ENCODE assay signal across 15 cellular contexts in genomic region chr5:11588803-11589202, GRCh38.
DNase-seq lines count a peak whose midpoint lies in the region; ATAC-seq and TF ChIP-seq lines count a peak whose summit lies in the region.
"Had no signal": no experiment of that assay in that cellular context is flagged by ENCODE, and none has a peak within 500 bp of the region (broad histone marks: within the 10 kb centered on the region; RNA-seq: fewer than 3 reads in every experiment).

No MANE protein-coding gene starts in this region.

- peaks cover 14% of the 10 kb centered on the region for H3K4me1 ChIP-seq in smooth muscle cell (ENCODE audit: low read depth)
- H3K4me1 ChIP-seq in foreskin keratinocyte = no peaks in the 10 kb centered on the region
- H3K4me1 ChIP-seq: ascending aorta, esophagus muscularis mucosa, left lung had no signal

- TF ChIP-seq CTCF in smooth muscle cell (IDR thresholded peaks at IDR 0.05; ENCODE audit: borderline replicate concordance, insufficient read depth, poor library complexity, severe bottlenecking) (no peak), foreskin keratinocyte (conservative IDR thresholded peaks at IDR 0.05) (no peak)

- WGBS in smooth muscle cell (ENCODE audit: low lambda C conversion rate) = 25% methylated on average over 6 of the region's 6 CpGs

- H3K27me3 ChIP-seq in layer of hippocampus (ENCODE audit: control insufficient read depth, insufficient read depth, low read length) (no peaks in the 10 kb centered on the region), smooth muscle cell (ENCODE audit: low read depth) (no peaks in the 10 kb centered on the region), foreskin keratinocyte (no peaks in the 10 kb centered on the region)
- H3K27me3 ChIP-seq: ascending aorta, esophagus muscularis mucosa, left lung had no signal

- peak overlapping the region; percentile 91 for H3K27ac ChIP-seq in cingulate gyrus (ENCODE audit: low read depth, low read length)
- peak overlapping the region; percentile 69 for H3K27ac ChIP-seq in layer of hippocampus (ENCODE audit: low read depth, low read length)
- no peak overlapping the region for H3K27ac ChIP-seq in smooth muscle cell (ENCODE audit: low read depth)
- H3K27ac ChIP-seq in foreskin keratinocyte = no peak overlapping the region
- H3K27ac ChIP-seq: ascending aorta, esophagus muscularis mucosa, left lung, thoracic aorta had no signal

- no peak for ATAC-seq in foreskin keratinocyte
- ATAC-seq: left lung had no signal

- H3K79me2 ChIP-seq in smooth muscle cell (ENCODE audit: low read depth) = no peaks in the 10 kb centered on the region

- no peaks in the 10 kb centered on the region for H3F3A ChIP-seq in smooth muscle cell (ENCODE audit: low read depth)

- peak overlapping the region; percentile 78 for H3K4me2 ChIP-seq in smooth muscle cell

- DNase-seq in NCI-H748 (lab: John Stamatoyannopoulos, UW; ENCODE audit: unreplicated experiment) (peak; percentile 52), NCI-H748 treated with DMSO at 0.1 percent for 48 hours (lab: John Stamatoyannopoulos, UW) (no peak), smooth muscle cell (lab: John Stamatoyannopoulos, UW; ENCODE audit: unreplicated experiment) (no peak), HK-2 (ENCODE audit: unreplicated experiment) (no peak), foreskin keratinocyte (no peak), activated gamma-delta T cell (lab: John Stamatoyannopoulos, UW) (no peak)
- DNase-seq: 8988T, Calu3, Karpas-422, left lung had no signal

- peak overlapping the region; percentile 20 for H3K9ac ChIP-seq in smooth muscle cell (ENCODE audit: low read depth)

- peak overlapping the region; percentile 71 for H2AFZ ChIP-seq in smooth muscle cell (ENCODE audit: low read depth)

- H3K36me3 ChIP-seq in smooth muscle cell (ENCODE audit: low read depth) = no peaks in the 10 kb centered on the region
- H3K36me3 ChIP-seq: ascending aorta, esophagus muscularis mucosa, left lung, thoracic aorta had no signal

- H3K9me3 ChIP-seq in smooth muscle cell (replicated peaks; ENCODE audit: low read depth) = no peaks in the 10 kb centered on the region
- H3K9me3 ChIP-seq: ascending aorta, esophagus muscularis mucosa, left lung, thoracic aorta had no signal

- H4K20me1 ChIP-seq in smooth muscle cell (ENCODE audit: low read depth) = no peaks in the 10 kb centered on the region

- peak overlapping the region; percentile 36 for H3K4me3 ChIP-seq in smooth muscle cell
- H3K4me3 ChIP-seq: ascending aorta, left lung, thoracic aorta had no signal

Comparison
In these comparisons a context has a peak if more than half of its experiments do, and no peak if none do; other contexts are left out.
1. H3K27ac ChIP-seq: peak in cingulate gyrus (single experiment) and layer of hippocampus (single experiment); none in smooth muscle cell (single experiment) and foreskin keratinocyte (single experiment).